In genomic region chr19:1449467-1450442, GRCh38 we compare ENCODE assay signal across 8 cellular contexts. TPM values are rescaled to one million over a fixed set of nuclear protein-coding genes. Genes with fewer than 3 reads are reported as not detected.
DNase-seq lines count a peak whose midpoint lies in the region; ATAC-seq, FAIRE-seq and TF ChIP-seq lines count a peak whose summit lies in the region.

A gene with protein sequence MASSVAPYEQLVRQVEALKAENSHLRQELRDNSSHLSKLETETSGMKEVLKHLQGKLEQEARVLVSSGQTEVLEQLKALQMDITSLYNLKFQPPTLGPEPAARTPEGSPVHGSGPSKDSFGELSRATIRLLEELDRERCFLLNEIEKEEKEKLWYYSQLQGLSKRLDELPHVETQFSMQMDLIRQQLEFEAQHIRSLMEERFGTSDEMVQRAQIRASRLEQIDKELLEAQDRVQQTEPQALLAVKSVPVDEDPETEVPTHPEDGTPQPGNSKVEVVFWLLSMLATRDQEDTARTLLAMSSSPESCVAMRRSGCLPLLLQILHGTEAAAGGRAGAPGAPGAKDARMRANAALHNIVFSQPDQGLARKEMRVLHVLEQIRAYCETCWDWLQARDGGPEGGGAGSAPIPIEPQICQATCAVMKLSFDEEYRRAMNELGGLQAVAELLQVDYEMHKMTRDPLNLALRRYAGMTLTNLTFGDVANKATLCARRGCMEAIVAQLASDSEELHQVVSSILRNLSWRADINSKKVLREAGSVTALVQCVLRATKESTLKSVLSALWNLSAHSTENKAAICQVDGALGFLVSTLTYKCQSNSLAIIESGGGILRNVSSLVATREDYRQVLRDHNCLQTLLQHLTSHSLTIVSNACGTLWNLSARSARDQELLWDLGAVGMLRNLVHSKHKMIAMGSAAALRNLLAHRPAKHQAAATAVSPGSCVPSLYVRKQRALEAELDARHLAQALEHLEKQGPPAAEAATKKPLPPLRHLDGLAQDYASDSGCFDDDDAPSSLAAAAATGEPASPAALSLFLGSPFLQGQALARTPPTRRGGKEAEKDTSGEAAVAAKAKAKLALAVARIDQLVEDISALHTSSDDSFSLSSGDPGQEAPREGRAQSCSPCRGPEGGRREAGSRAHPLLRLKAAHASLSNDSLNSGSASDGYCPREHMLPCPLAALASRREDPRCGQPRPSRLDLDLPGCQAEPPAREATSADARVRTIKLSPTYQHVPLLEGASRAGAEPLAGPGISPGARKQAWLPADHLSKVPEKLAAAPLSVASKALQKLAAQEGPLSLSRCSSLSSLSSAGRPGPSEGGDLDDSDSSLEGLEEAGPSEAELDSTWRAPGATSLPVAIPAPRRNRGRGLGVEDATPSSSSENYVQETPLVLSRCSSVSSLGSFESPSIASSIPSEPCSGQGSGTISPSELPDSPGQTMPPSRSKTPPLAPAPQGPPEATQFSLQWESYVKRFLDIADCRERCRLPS (N-terminal part only) (plus strand): TSS chr19:1450121. CDS start chr19:1453002, 2,881 bp downstream.

- DNase-seq in HepG2 (ENCODE audit: low spot score): no peak
- no peak for DNase-seq in right lobe of liver
- DNase-seq in SJCRH30: peak; percentile 74 to 75
- peak; percentile 79 to 97 (median 94) for DNase-seq in head of caudate nucleus
- DNase-seq in GM19240 (ENCODE audit: insufficient read length, low spot score): no peak
- DNase-seq in MG63: no peak
- no peak for DNase-seq in tibial nerve (ENCODE audit: low spot score in 2 of 2)

- H3K79me2 ChIP-seq in HepG2 (ENCODE audit: insufficient read depth, low read length): no peaks in the 10 kb centered on the region

- H3K27ac ChIP-seq in HepG2 (ENCODE audit: extremely low read length, insufficient read depth, low read length) (no peak within 1 kb of the TSS), right lobe of liver (no peak within 1 kb of the TSS), SJCRH30 (no peak within 1 kb of the TSS), tibial nerve (peak within 1 kb of the TSS in 2 of 4 donors; percentile 6 to 72)

- TF ChIP-seq RAD21 in HepG2 (CRISPR knock-in tag; IDR thresholded peaks at IDR 0.05): no peak

- H2AFZ ChIP-seq in HepG2 (ENCODE audit: low read length): no peak within 1 kb of the TSS

- FAIRE-seq in HepG2 (lab: Jason Lieb, UNC): no peak

- H3K27me3 ChIP-seq in HepG2 (ENCODE audit: control insufficient read depth in 1 of 2, insufficient read depth in 2 of 2, low read length in 2 of 2) (peaks cover 16 to 73% of the 10 kb centered on the region in 2 experiments), right lobe of liver (peaks cover 13 to 32% of the 10 kb centered on the region in 2 donors), SJCRH30 (peaks cover 17% of the 10 kb centered on the region), MG63 (no peaks in the 10 kb centered on the region), tibial nerve (peaks cover 0 to 94% of the 10 kb centered on the region in 2 donors)

- TF ChIP-seq EP300 in HepG2 (IDR thresholded peaks at IDR 0.05; ENCODE audit: low read depth in 2 of 2, low read length in 2 of 2): no peak
- no peak for TF ChIP-seq EP300 in HepG2 (CRISPR knock-in tag; IDR thresholded peaks at IDR 0.05; ENCODE audit: borderline replicate concordance)
- TF ChIP-seq EP300 in tibial nerve (IDR thresholded peaks at IDR 0.05): no peak

- in situ Hi-C loops in HepG2 (cut with HindIII; ENCODE audit: extremely low pct_ligation_motif_present, low pct_unique_long_range_greater_than_20kb): no loop called here

- no peak for TF ChIP-seq POLR2A in HepG2 (IDR thresholded peaks at IDR 0.05; ENCODE audit: insufficient read depth in 1 of 2, low read depth in 2 of 2, low read length in 2 of 2)
- no peak for TF ChIP-seq POLR2A in right lobe of liver (IDR thresholded peaks at IDR 0.05)
- no peak for TF ChIP-seq POLR2A in tibial nerve (IDR thresholded peaks at IDR 0.05)

- no peak within 1 kb of the TSS for H3K4me2 ChIP-seq in HepG2 (ENCODE audit: low read depth, low read length)

- WGBS in HepG2 (ENCODE audit: low lambda C conversion rate): 8% methylated on average over 20 of the region's 74 CpGs
- 5% methylated on average over 4 of the region's 74 CpGs for WGBS in right lobe of liver (ENCODE audit: insufficient coverage, low coverage, low lambda C conversion rate, missing lambda C conversion rate)
- WGBS in tibial nerve, 2 donors: 3 to 6% methylated on average over 53 to 66 of the region's 74 CpGs

- CTCF ChIA-PET in HepG2 (lab: Yijun Ruan, JAX; ENCODE audit: low intra/inter-chr PET ratio, low total read pairs): no interaction called here

- no peak for TF ChIP-seq CTCF in HepG2 (CRISPR knock-in tag; IDR thresholded peaks at IDR 0.05)
- TF ChIP-seq CTCF in right lobe of liver (IDR thresholded peaks at IDR 0.05): no peak
- TF ChIP-seq CTCF in tibial nerve (IDR thresholded peaks at IDR 0.05): no peak

- intact Hi-C loops in HepG2 (cut with micrococcal nuclease; ENCODE audit: unreplicated experiment): no loop called here
- intact Hi-C loops in right lobe of liver (cut with DNase I): loop anchor here (10.0 kb wide), 1 partner anchor 65 kb away; the partner anchor contains the start of gene ADAMTSL5 (in 2 of the 2)
- intact Hi-C loops in head of caudate nucleus (cut with DNase I): no loop called here

- H3K36me3 ChIP-seq in HepG2 (replicated peaks in 1 of 2; ENCODE audit: control insufficient read depth in 1 of 2, insufficient read depth in 2 of 2, low read length in 2 of 2): no peaks in the 10 kb centered on the region
- H3K36me3 ChIP-seq in right lobe of liver: no peaks in the 10 kb centered on the region
- H3K36me3 ChIP-seq in SJCRH30: no peaks in the 10 kb centered on the region
- H3K36me3 ChIP-seq in MG63: no peaks in the 10 kb centered on the region
- H3K36me3 ChIP-seq in tibial nerve: no peaks in the 10 kb centered on the region

- H3K9me3 ChIP-seq in HepG2 (ENCODE audit: low read length) (no peaks in the 10 kb centered on the region), right lobe of liver (no peaks in the 10 kb centered on the region), SJCRH30 (replicated peaks) (no peaks in the 10 kb centered on the region), MG63 (no peaks in the 10 kb centered on the region), tibial nerve (no peaks in the 10 kb centered on the region)

- H4K20me1 ChIP-seq in HepG2 (ENCODE audit: insufficient read depth, low read length): peaks cover 13% of the 10 kb centered on the region; the same call in 1 of the 2 replicates

- no TSS peak for BruUV-seq in HepG2 (replicated peaks; lab: Mats Ljungman, UMichigan)

- no peak within 1 kb of the TSS for H3K9ac ChIP-seq in HepG2 (ENCODE audit: insufficient read depth, low read depth, low read length)

- no peak for ATAC-seq in HepG2
- no peak for ATAC-seq in right lobe of liver
- ATAC-seq in GM21360 (IDR thresholded peaks at IDR 0.05; ENCODE audit: unreplicated experiment): no peak

- POLR2A ChIA-PET in HepG2 (lab: Yijun Ruan, JAX): no interaction called here

- H3K4me3 ChIP-seq in HepG2 (replicated peaks in 1 of 3; ENCODE audit: insufficient read depth in 1 of 3, low read depth in 2 of 3, low read length in 3 of 3) (no peak within 1 kb of the TSS), right lobe of liver (no peak within 1 kb of the TSS), SJCRH30 (peak within 1 kb of the TSS; percentile 36), MG63 (no peak within 1 kb of the TSS), tibial nerve (peak within 1 kb of the TSS in 1 of 4 donors; percentile 16)

- peaks cover 30% of the 10 kb centered on the region for H3K4me1 ChIP-seq in HepG2 (ENCODE audit: insufficient read depth, low read length)
- peaks cover 0 to 17% (median 0%) of the 10 kb centered on the region in 4 donors for H3K4me1 ChIP-seq in right lobe of liver
- H3K4me1 ChIP-seq in SJCRH30: peaks cover 17% of the 10 kb centered on the region; the same call in 1 of the 2 replicates
- H3K4me1 ChIP-seq in tibial nerve: peaks cover 0 to 70% (median 39%) of the 10 kb centered on the region in 4 donors

TF ChIP-seq in HepG2, 621 proteins besides CTCF, POLR2A, EP300 and RAD21 (continues in another document):
- TF ChIP-seq RFXAP (CRISPR knock-in tag; IDR thresholded peaks at IDR 0.05; ENCODE audit: borderline replicate concordance) (0 out of 2 replicates have a peak, but pooled peaks have one; percentile 38), NFYB (CRISPR knock-in tag; IDR thresholded peaks at IDR 0.05) (peak; percentile 75)

RNA-seq across cellular contexts. Expression of the gene that starts here (rescaled TPM):
- total RNA-seq in HepG2 (2016; rRNA removed; fragmentation: Illumina TruSeq; extraction: Trizol) (0.22 TPM in 1 of 2 replicates, not detected in the other), right lobe of liver (under 1 TPM in 3 of 6 experiments, not detected in 3; 0.06 to 0.13 (median 0.06) TPM), tibial nerve (10 to 100 TPM in 1 of 4 donors, 1 to 10 TPM in 3; 1.7 to 10.2 (median 4.2) TPM)
- under 0.01 TPM in 1 of 2 replicates, not detected in the other for total RNA-seq in HepG2 (2016; cell fraction: cytosol; rRNA removed; fragmentation: Illumina TruSeq; extraction: Trizol; ENCODE audit: low read depth)
- 0.02 and 0.27 TPM in 2 replicates for total RNA-seq in HepG2 (2016; cell fraction: insoluble cytoplasmic fraction; rRNA removed; fragmentation: Illumina TruSeq; extraction: Trizol)
- 0.24 TPM in 1 of 2 replicates, not detected in the other for total RNA-seq in HepG2 (2016; cell fraction: membrane; rRNA removed; fragmentation: Illumina TruSeq; extraction: Trizol)
- 0.25 and 0.28 TPM in 2 replicates for total RNA-seq in HepG2 (2016; cell fraction: nucleus; rRNA removed; fragmentation: Illumina TruSeq; extraction: Trizol)
- polyA plus RNA-seq in HepG2 (2011; rRNA removed): 0.08 and 0.16 TPM in 2 replicates
- polyA plus RNA-seq in HepG2 (2011; cell fraction: cytosol; rRNA removed): 0.04 and 0.07 TPM in 2 replicates
- polyA plus RNA-seq in HepG2 (2011; cell fraction: nucleus; rRNA removed): 0.37 and 0.61 TPM in 2 replicates
- polyA plus RNA-seq in HepG2 (2012): 0.11 and 0.28 TPM in 2 replicates
- not detected in 2 replicates for polyA plus RNA-seq in HepG2 (2016; cell fraction: cytosol; fragmentation: Illumina TruSeq; extraction: Trizol; ENCODE audit: low read depth)
- not detected in 2 replicates for polyA plus RNA-seq in HepG2 (2016; cell fraction: insoluble cytoplasmic fraction; fragmentation: Illumina TruSeq; extraction: Trizol; ENCODE audit: low read depth)
- polyA plus RNA-seq in HepG2 (2016; cell fraction: membrane; fragmentation: Illumina TruSeq; extraction: Trizol; ENCODE audit: low read depth): not detected in 2 replicates
- polyA plus RNA-seq in HepG2 (2016; cell fraction: nucleus; fragmentation: Illumina TruSeq; extraction: Trizol; ENCODE audit: insufficient read depth, low read depth): 0.18 and 0.40 TPM in 2 replicates
- 0.40 and 0.77 TPM in 2 replicates for polyA minus RNA-seq in HepG2 (2011; rRNA and poly(A)+ RNA removed; ENCODE audit: low replicate concordance)
- polyA minus RNA-seq in HepG2 (2011; cell fraction: cytosol; rRNA and poly(A)+ RNA removed): 0.35 and 0.49 TPM in 2 replicates
- 0.52 and 0.75 TPM in 2 replicates for polyA minus RNA-seq in HepG2 (2011; cell fraction: nucleus; rRNA and poly(A)+ RNA removed)
- total RNA-seq in SJCRH30 (2014; rRNA removed; shearing (Covaris generic)): 0.13 and 0.24 TPM in 2 replicates
- total RNA-seq in MG63 (2014; rRNA removed; shearing (Covaris generic); ENCODE audit: low replicate concordance): 0.59 and 2.0 TPM in 2 replicates

Comparison
In these comparisons a context has a peak if more than half of its experiments do, and no peak if none do; other contexts are left out.
1. intact Hi-C loops: an anchor here in right lobe of liver (10.0 kb wide); none called in HepG2 and head of caudate nucleus.
2. Peak in DNase-seq and H3K4me3 ChIP-seq in SJCRH30; RNA of the gene not detected or under 1 TPM.
3. DNase-seq: peak in head of caudate nucleus (42 of 42); none in HepG2 (single experiment), right lobe of liver (0 of 3), GM19240 (single experiment), MG63 (single experiment) and tibial nerve (0 of 2).